8 cellular contexts compared by ENCODE assay signal in genomic region chr4:185039508-185040273, GRCh38. TPM values are rescaled to one million over a fixed set of nuclear protein-coding genes. Genes with fewer than 3 reads are reported as not detected.
DNase-seq lines count a peak whose midpoint lies in the region; ATAC-seq, FAIRE-seq and TF ChIP-seq lines count a peak whose summit lies in the region.

No MANE protein-coding gene starts in this region.

- TF ChIP-seq CTCF in glutamatergic neuron (IDR thresholded peaks at IDR 0.05; ENCODE audit: partially characterized antibody, unreplicated experiment): peak; percentile 82

- peaks cover 8% of the 10 kb centered on the region for H3K36me3 Mint-ChIP-seq in glutamatergic neuron (ENCODE audit: unreplicated experiment)

- ATAC-seq in GM19438 (IDR thresholded peaks at IDR 0.05; ENCODE audit: low read depth, unreplicated experiment): peak; percentile 86

- no peak overlapping the region for H3K27ac Mint-ChIP-seq in glutamatergic neuron (ENCODE audit: unreplicated experiment)

- peaks cover 4% of the 10 kb centered on the region for H3K27me3 Mint-ChIP-seq in glutamatergic neuron (ENCODE audit: unreplicated experiment)

- DNase-seq in COLO829 (ENCODE audit: low spot score) (peak; percentile 87), HTR-8/SVneo (ENCODE audit: insufficient read length, low spot score) (peak; percentile 78), RPMI8226 (peak; percentile 53), glutamatergic neuron (no peak), retina (peak; percentile 67), occipital lobe (lab: John Stamatoyannopoulos, UW) (no peak)
- peak; percentile 49 for DNase-seq in activated naive CD4-positive, alpha-beta T cell treated with anti-CD3 and anti-CD28 coated beads, Interleukin-2, amount 50 U/mL, for 16 hours

- FAIRE-seq in HTR-8/SVneo (lab: Jason Lieb, UNC): peak; percentile 62

- H3K4me3 Mint-ChIP-seq in glutamatergic neuron (ENCODE audit: unreplicated experiment): no peak overlapping the region

- no peaks in the 10 kb centered on the region for H3K9me3 Mint-ChIP-seq in glutamatergic neuron (ENCODE audit: unreplicated experiment)

- H3K4me1 Mint-ChIP-seq in glutamatergic neuron (ENCODE audit: low read depth, unreplicated experiment): peaks cover 17% of the 10 kb centered on the region

RNA-seq across cellular contexts. Expression of gene HELT, which starts 21.4 kb away (rescaled TPM):
- total RNA-seq in glutamatergic neuron (ENCODE audit: unreplicated experiment) (not detected), occipital lobe (not detected)

Comparison
In these comparisons a context has a peak if more than half of its experiments do, and no peak if none do; other contexts are left out.
1. DNase-seq: peak in COLO829 (single experiment), HTR-8/SVneo (single experiment), RPMI8226 (single experiment), activated naive CD4-positive, alpha-beta T cell treated with anti-CD3 and anti-CD28 coated beads, Interleukin-2, amount 50 U/mL, for 16 hours (single experiment) and retina (single experiment); none in glutamatergic neuron (single experiment) and occipital lobe (single experiment).